ENCODE assay signal across 11 cellular contexts in the genomic region with DNA sequence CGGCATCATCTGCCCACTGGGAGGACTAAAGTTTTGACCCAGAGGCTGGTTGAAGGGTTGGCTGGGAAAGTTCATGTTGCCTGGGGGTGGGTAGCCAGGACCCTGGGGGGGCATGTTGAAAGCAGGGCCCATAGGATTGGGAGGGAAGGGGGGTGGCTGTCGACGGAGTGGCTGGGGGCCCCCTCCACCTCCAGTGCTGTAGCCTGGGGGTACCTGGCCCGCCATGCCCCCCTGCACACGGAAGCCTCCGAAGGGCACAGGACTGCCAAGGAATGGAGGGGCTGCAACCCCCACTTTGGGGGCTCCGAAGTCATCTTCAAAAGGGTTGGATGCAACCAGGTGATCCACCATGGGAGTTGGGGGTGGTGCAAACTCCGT. TPM values are rescaled to one million over a fixed set of nuclear protein-coding genes. Genes with fewer than 3 reads are reported as not detected.
DNase-seq lines count a peak whose midpoint lies in the region; ATAC-seq and TF ChIP-seq lines count a peak whose summit lies in the region.
"Had no signal": no experiment of that assay in that cellular context is flagged by ENCODE, and none has a peak within 500 bp of the region (broad histone marks: within the 10 kb centered on the region; RNA-seq: fewer than 3 reads in every experiment).

No MANE protein-coding gene starts in this region.

- peak overlapping the region; percentile 96 for H3K4me3 Mint-ChIP-seq in activated naive CD4-positive, alpha-beta T cell treated with anti-CD3 and anti-CD28 coated beads, Interleukin-2, amount 10 ng/mL, durations not matched to agents 7 days and 5 days
- H3K4me3 Mint-ChIP-seq in T-cell (peak overlapping the region; percentile 31 to 86 (median 34)), endodermal cell (peak overlapping the region; percentile 77)

- POLR2A ChIA-PET in T-cell (lab: Charles Lee), result interaction anchor here (0.6 to 0.7 kb wide), 2 partner anchors 12 to 13 kb away, joined by 3 to 9 read pairs; no protein-coding TSS in a partner anchor

- H3K4me3 ChIP-seq in endodermal cell (ENCODE audit: low read length) (no peak overlapping the region), spleen (peak overlapping the region in 1 of 8 donors; percentile 9)

- H3K4me1 Mint-ChIP-seq in activated naive CD4-positive, alpha-beta T cell treated with anti-CD3 and anti-CD28 coated beads, Interleukin-2, amount 10 ng/mL, durations not matched to agents 7 days and 5 days, result peaks cover 70% of the 10 kb centered on the region
- peaks cover 54 to 65% (median 61%) of the 10 kb centered on the region in 3 donors for H3K4me1 Mint-ChIP-seq in T-cell
- peaks cover 45% of the 10 kb centered on the region for H3K4me1 Mint-ChIP-seq in endodermal cell

- intact Hi-C loops in spleen (cut with DNase I; ENCODE audit: low total_unique reads), result no loop called here

- ATAC-seq in T-cell (replicated peaks in 1 of 4) (no peak), GM19397 (IDR thresholded peaks at IDR 0.05; ENCODE audit: unreplicated experiment) (no peak), HG03439 (IDR thresholded peaks at IDR 0.05; ENCODE audit: unreplicated experiment) (no peak)

- TF ChIP-seq POLR2A in spleen (IDR thresholded peaks at IDR 0.05), result no peak

- peaks cover 38% of the 10 kb centered on the region for H3K36me3 Mint-ChIP-seq in activated naive CD4-positive, alpha-beta T cell treated with anti-CD3 and anti-CD28 coated beads, Interleukin-2, amount 10 ng/mL, durations not matched to agents 7 days and 5 days
- H3K36me3 Mint-ChIP-seq in T-cell (peaks cover 12% of the 10 kb centered on the region), endodermal cell (ENCODE audit: low read depth) (peaks cover 23% of the 10 kb centered on the region)

- no peaks in the 10 kb centered on the region for H3K27me3 ChIP-seq in endodermal cell (ENCODE audit: control insufficient read depth, insufficient read depth, low read length, poor library complexity, severe bottlenecking)
- H3K27me3 ChIP-seq in spleen (replicated peaks in 1 of 7), result no peaks in the 10 kb centered on the region

- H3K9me3 Mint-ChIP-seq in activated naive CD4-positive, alpha-beta T cell treated with anti-CD3 and anti-CD28 coated beads, Interleukin-2, amount 10 ng/mL, durations not matched to agents 7 days and 5 days, result no peaks in the 10 kb centered on the region
- H3K9me3 Mint-ChIP-seq in T-cell (no peaks in the 10 kb centered on the region), endodermal cell (no peaks in the 10 kb centered on the region)

- H3K27ac Mint-ChIP-seq in activated naive CD4-positive, alpha-beta T cell treated with anti-CD3 and anti-CD28 coated beads, Interleukin-2, amount 10 ng/mL, durations not matched to agents 7 days and 5 days, result peak overlapping the region; percentile 33
- H3K27ac Mint-ChIP-seq in T-cell (peak overlapping the region; percentile 57 to 95), endodermal cell (no peak overlapping the region)

- H3K36me3 ChIP-seq in endodermal cell (ENCODE audit: control insufficient read depth, insufficient read depth, low read length) (peaks cover 39% of the 10 kb centered on the region), spleen (peaks cover 0 to 42% (median 34%) of the 10 kb centered on the region in 6 donors)

- CTCF ChIA-PET in activated naive CD4-positive, alpha-beta T cell treated with anti-CD3 and anti-CD28 coated beads, Interleukin-2, amount 10 ng/mL, durations not matched to agents 7 days and 5 days (lab: Charles Lee), result no interaction called here
- CTCF ChIA-PET in T-cell (lab: Charles Lee), result no interaction called here

- H3K4me1 ChIP-seq in endodermal cell (ENCODE audit: control insufficient read depth, insufficient read depth, low read length), result peaks cover 13% of the 10 kb centered on the region
- H3K4me1 ChIP-seq in spleen, result peaks cover 35 to 93% (median 66%) of the 10 kb centered on the region in 6 donors

- no peaks in the 10 kb centered on the region for H3K27me3 Mint-ChIP-seq in activated naive CD4-positive, alpha-beta T cell treated with anti-CD3 and anti-CD28 coated beads, Interleukin-2, amount 10 ng/mL, durations not matched to agents 7 days and 5 days
- H3K27me3 Mint-ChIP-seq in T-cell (no peaks in the 10 kb centered on the region), endodermal cell (ENCODE audit: insufficient read depth) (no peaks in the 10 kb centered on the region)

- no peak overlapping the region for H3K27ac ChIP-seq in endodermal cell (ENCODE audit: low read depth, low read length)
- peak overlapping the region in 3 of 8 donors; percentile 13 to 99 (median 21) for H3K27ac ChIP-seq in spleen

- H3K9me3 ChIP-seq in endodermal cell (ENCODE audit: control insufficient read depth, low read length) (no peaks in the 10 kb centered on the region), spleen (no peaks in the 10 kb centered on the region)

- 98 to 100% methylated on average over 1 to 8 of the region's 8 CpGs for WGBS in endodermal cell (ENCODE audit: insufficient coverage in 1 of 2, insufficient read length in 1 of 2), 2 experiments
- WGBS in spleen, 5 donors, result 89 to 97% (median 92%) methylated on average over 8 of the region's 8 CpGs

- H3K9ac ChIP-seq in endodermal cell (ENCODE audit: extremely low read depth, low read length, poor library complexity, severe bottlenecking), result no peak overlapping the region

- DNase-seq in activated naive CD4-positive, alpha-beta T cell treated with anti-CD3 and anti-CD28 coated beads, Interleukin-2, amount 10 ng/mL, durations not matched to agents 7 days and 5 days, result no peak
- DNase-seq in activated naive CD4-positive, alpha-beta T cell (lab: John Stamatoyannopoulos, UW), result no peak
- DNase-seq in T-cell, result no peak
- no peak for DNase-seq in endodermal cell
- DNase-seq in spleen, result peak; percentile 77
- DNase-seq in 8988T, result no peak
- DNase-seq: caudate nucleus; DMS79 treated with DMSO at 0.1 percent for 48 hours; stimulated activated CD4-positive, alpha-beta T cell treated with anti-CD3 and anti-CD28 coated beads, Interleukin-4, amount 100 ng/mL, for 4 hours had no signal

- TF ChIP-seq CTCF in endodermal cell (conservative IDR thresholded peaks at IDR 0.05), result no peak
- no peak for TF ChIP-seq CTCF in spleen (IDR thresholded peaks at IDR 0.05 in 8 of 11, conservative IDR thresholded peaks at IDR 0.05 in 3 of 11)

RNA-seq across cellular contexts. Expression of gene PYGO2, which starts 2.1 kb away (rescaled TPM):
- total RNA-seq in T-cell, result 10 to 100 TPM; 36.0 to 70.8 (median 68.5) TPM
- 10 to 100 TPM; 33.4 to 40.4 TPM for total RNA-seq in endodermal cell
- 35.0 TPM for polyA plus RNA-seq in endodermal cell (2013, experiment 1 of 2)
- polyA plus RNA-seq in endodermal cell (2013, experiment 2 of 2), result 32.2 TPM
- 10 to 100 TPM; 28.4 to 36.6 (median 35.5) TPM for total RNA-seq in spleen
- 10 to 100 TPM; 19.8 to 35.7 (median 19.9) TPM for polyA plus RNA-seq in spleen

RNA-seq across cellular contexts. Expression of gene PBXIP1, which starts 3.5 kb away (rescaled TPM):
- total RNA-seq in T-cell (100 to 1,000 TPM; 299 to 450 (median 328) TPM), endodermal cell (10 to 100 TPM; 42.5 to 61.3 TPM), spleen (100 to 1,000 TPM in 3 of 7 donors, 10 to 100 TPM in 4; 70.2 to 125 (median 95.0) TPM)
- polyA plus RNA-seq in endodermal cell (2013, experiment 1 of 2), result 38.9 TPM
- 39.4 TPM for polyA plus RNA-seq in endodermal cell (2013, experiment 2 of 2)
- polyA plus RNA-seq in spleen, result 10 to 100 TPM; 55.5 to 75.7 (median 62.2) TPM

RNA-seq across cellular contexts. Expression of gene SHC1, which starts 11.1 kb away (rescaled TPM):
- total RNA-seq in T-cell, result 10 to 100 TPM; 61.3 to 88.2 (median 76.8) TPM
- 100 to 1,000 TPM; 157 to 231 TPM for total RNA-seq in endodermal cell
- 134 TPM for polyA plus RNA-seq in endodermal cell (2013, experiment 1 of 2)
- polyA plus RNA-seq in endodermal cell (2013, experiment 2 of 2), result 135 TPM
- total RNA-seq in spleen, result 100 to 1,000 TPM in 4 of 7 donors, 10 to 100 TPM in 3; 63.4 to 133 (median 108) TPM
- polyA plus RNA-seq in spleen, result 10 to 100 TPM; 36.8 to 49.8 (median 48.6) TPM

RNA-seq across cellular contexts. Expression of gene CKS1B, which starts 15.0 kb away (rescaled TPM):
- total RNA-seq in T-cell (10 to 100 TPM in 4 of 5 donors, 1 to 10 TPM in 1; 7.9 to 11.8 (median 10.3) TPM), endodermal cell (100 to 1,000 TPM; 145 to 229 TPM), spleen (10 to 100 TPM; 15.7 to 42.5 (median 27.2) TPM)
- 355 TPM for polyA plus RNA-seq in endodermal cell (2013, experiment 1 of 2)
- polyA plus RNA-seq in endodermal cell (2013, experiment 2 of 2), result 371 TPM
- polyA plus RNA-seq in spleen, result 10 to 100 TPM; 17.0 to 51.5 (median 43.2) TPM

RNA-seq across cellular contexts. Expression of gene PMVK, which starts 22.9 kb away (rescaled TPM):
- total RNA-seq in T-cell (10 to 100 TPM; 12.6 to 24.9 (median 22.4) TPM), endodermal cell (10 to 100 TPM; 16.0 to 16.4 TPM), spleen (10 to 100 TPM; 12.4 to 50.6 (median 33.8) TPM)
- polyA plus RNA-seq in endodermal cell (2013, experiment 1 of 2), result 28.1 TPM
- polyA plus RNA-seq in endodermal cell (2013, experiment 2 of 2), result 27.0 TPM
- polyA plus RNA-seq in spleen, result 10 to 100 TPM; 30.3 to 68.8 (median 42.2) TPM

Comparison
In these comparisons a context has a peak if more than half of its experiments do, and no peak if none do; other contexts are left out.
1. H3K4me3 Mint-ChIP-seq: peak in every context shown above with its lines; median percentile 96 in activated naive CD4-positive, alpha-beta T cell treated with anti-CD3 and anti-CD28 coated beads, Interleukin-2, amount 10 ng/mL, durations not matched to agents 7 days and 5 days; 77 in endodermal cell; 34 in T-cell.